Comparison of ENCODE assay signal across 16 cellular contexts in the genomic region with DNA sequence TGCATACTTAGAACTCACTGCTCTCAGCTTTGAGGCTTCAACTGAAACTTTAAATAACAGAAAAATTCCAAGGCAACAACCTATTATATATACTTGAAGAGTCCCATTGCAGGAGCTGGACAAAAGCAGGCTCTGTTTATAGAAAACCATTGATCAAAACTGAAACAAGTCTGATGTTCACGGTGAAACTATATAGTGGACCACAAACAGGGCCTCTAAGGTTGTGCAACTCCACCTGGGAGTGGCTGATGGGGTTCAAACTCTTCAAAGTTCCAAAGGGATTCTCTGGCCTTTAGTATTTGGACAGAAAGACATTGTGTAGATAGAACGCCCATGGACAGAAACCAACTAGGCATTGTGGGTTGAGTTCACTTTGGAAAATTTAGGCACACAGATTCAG.
"Had no signal": no experiment of that assay in that cellular context is flagged by ENCODE, and none has a peak within 500 bp of the region (broad histone marks: within the 10 kb centered on the region; RNA-seq: fewer than 3 reads in every experiment).

No MANE protein-coding gene starts in this region.

- FAIRE-seq: endothelial cell of umbilical vein, urothelium cell line had no signal

- H3K27me3 ChIP-seq: adrenal gland, foreskin keratinocyte, thyroid gland had no signal

- H3K27ac Mint-ChIP-seq: immature natural killer cell, WTC11 had no signal

- H3K4me1 Mint-ChIP-seq: immature natural killer cell, WTC11 had no signal

- H3K4me1 ChIP-seq: adrenal gland, foreskin keratinocyte, lower lobe of right lung, thyroid gland had no signal

- H3K4me3 ChIP-seq: adrenal gland, coronary artery, lower lobe of right lung, skin epidermis, thyroid gland had no signal

- H3K9me3 ChIP-seq: adrenal gland, lower lobe of right lung, thyroid gland had no signal

- DNase-seq: activated CD4-positive, alpha-beta T cell treated with anti-CD3 and anti-CD28 coated beads, Interleukin-2, amount 50 U/mL, for 1 hour; activated naive CD4-positive, alpha-beta T cell treated with anti-CD3 and anti-CD28 coated beads, Interleukin-2, amount 50 U/mL, for 16 hours; activated T-cell treated with anti-CD3 and anti-CD28 coated beads, Interleukin-2, amount 50 U/mL, for 1 hour; adrenal gland; central memory CD4-positive, alpha-beta T cell; effector CD4-positive, alpha-beta T cell; foreskin keratinocyte; immature natural killer cell; lower lobe of right lung; midbrain; thyroid gland had no signal

- ATAC-seq: foreskin keratinocyte, lower lobe of right lung, WTC11 had no signal

- H3K27ac ChIP-seq: adrenal gland, coronary artery, foreskin keratinocyte, lower lobe of right lung, skin epidermis, thyroid gland had no signal

- H3K9me3 Mint-ChIP-seq: WTC11 had no signal

- H3K4me3 Mint-ChIP-seq: immature natural killer cell, WTC11 had no signal

- H3K36me3 ChIP-seq: adrenal gland, lower lobe of right lung, thyroid gland had no signal

- H3K36me3 Mint-ChIP-seq: immature natural killer cell, WTC11 had no signal
